In genomic region chr1:228084797-228085196, GRCh38 we compare ENCODE assay signal across 8 cellular contexts. TPM values are rescaled to one million over a fixed set of nuclear protein-coding genes. Genes with fewer than 3 reads are reported as not detected.
DNase-seq lines count a peak whose midpoint lies in the region; ATAC-seq and TF ChIP-seq lines count a peak whose summit lies in the region.

No MANE protein-coding gene starts in this region.

- peak overlapping the region; percentile 26 to 100 (median 99) for H3K27ac ChIP-seq in stomach

- H3K9me3 Mint-ChIP-seq in T-helper 1 cell treated with Interleukin-12 subunit alpha and Interleukin-12 subunit beta and Interleukin-4 antibody, amounts not matched to agents 30 μg/mL and 1 μg/mL, for 36 hours = no peaks in the 10 kb centered on the region
- H3K9me3 Mint-ChIP-seq in immature natural killer cell = no peaks in the 10 kb centered on the region

- H3K9me3 ChIP-seq in adipocyte (ENCODE audit: control insufficient read depth, low read length) (no peaks in the 10 kb centered on the region), stomach (no peaks in the 10 kb centered on the region)

- no peak for TF ChIP-seq EP300 in stomach (IDR thresholded peaks at IDR 0.05)

- H3K4me3 ChIP-seq in adipocyte (ENCODE audit: low read length) = peak overlapping the region; percentile 89
- peak overlapping the region; percentile 64 to 99 (median 95) for H3K4me3 ChIP-seq in stomach

- peak overlapping the region; percentile 92 for H3K27ac Mint-ChIP-seq in T-helper 1 cell treated with Interleukin-12 subunit alpha and Interleukin-12 subunit beta and Interleukin-4 antibody, amounts not matched to agents 30 μg/mL and 1 μg/mL, for 36 hours
- H3K27ac Mint-ChIP-seq in immature natural killer cell = peak overlapping the region; percentile 94 to 98 (median 96)

- whole genome bisulfite sequencing in stomach, 5 donors = 34 to 53% (median 39%) methylated on average over 5 of the region's 5 CpGs

- peaks cover 61% of the 10 kb centered on the region for H3K4me1 Mint-ChIP-seq in T-helper 1 cell treated with Interleukin-12 subunit alpha and Interleukin-12 subunit beta and Interleukin-4 antibody, amounts not matched to agents 30 μg/mL and 1 μg/mL, for 36 hours (ENCODE audit: low read depth)
- H3K4me1 Mint-ChIP-seq in immature natural killer cell = peaks cover 70 to 72% of the 10 kb centered on the region in 2 donors

- intact Hi-C loops in stomach (cut with DNase I; ENCODE audit: low total_unique reads) = no loop called here

- ATAC-seq in GM21737 (IDR thresholded peaks at IDR 0.05; ENCODE audit: unreplicated experiment) = no peak

- TF ChIP-seq POLR2A in stomach (IDR thresholded peaks at IDR 0.05) = no peak

- H3K36me3 Mint-ChIP-seq in T-helper 1 cell treated with Interleukin-12 subunit alpha and Interleukin-12 subunit beta and Interleukin-4 antibody, amounts not matched to agents 30 μg/mL and 1 μg/mL, for 36 hours (ENCODE audit: low read depth) = peaks cover 36% of the 10 kb centered on the region
- peaks cover 0 to 5% (median 0%) of the 10 kb centered on the region in 3 donors for H3K36me3 Mint-ChIP-seq in immature natural killer cell

- H3K27me3 Mint-ChIP-seq in T-helper 1 cell treated with Interleukin-12 subunit alpha and Interleukin-12 subunit beta and Interleukin-4 antibody, amounts not matched to agents 30 μg/mL and 1 μg/mL, for 36 hours (ENCODE audit: low read depth) = no peaks in the 10 kb centered on the region
- H3K27me3 Mint-ChIP-seq in immature natural killer cell (ENCODE audit: low read depth in 3 of 3) = peaks cover 8 to 34% (median 17%) of the 10 kb centered on the region in 3 donors

- H3K4me1 ChIP-seq in adipocyte (ENCODE audit: control insufficient read depth, insufficient read depth, low read length) (peaks cover 60% of the 10 kb centered on the region), stomach (peaks cover 65 to 78% (median 75%) of the 10 kb centered on the region in 4 donors)

- DNase-seq in T-helper 1 cell = no peak
- DNase-seq in adipocyte (ENCODE audit: low read depth) = no peak
- DNase-seq in immature natural killer cell = no peak
- DNase-seq in stomach = no peak
- DNase-seq in AG08396 (ENCODE audit: low spot score) = no peak
- DNase-seq in RKO (ENCODE audit: low spot score) = no peak

- H3K27me3 ChIP-seq in adipocyte (replicated peaks; ENCODE audit: control insufficient read depth, insufficient read depth, low read length) (no peaks in the 10 kb centered on the region), stomach (no peaks in the 10 kb centered on the region)

- H3K36me3 ChIP-seq in adipocyte (ENCODE audit: control insufficient read depth, insufficient read depth, low read length, severe bottlenecking) = peaks cover 5% of the 10 kb centered on the region
- peaks cover 0 to 11% (median 9%) of the 10 kb centered on the region in 4 donors for H3K36me3 ChIP-seq in stomach

- no peak for TF ChIP-seq CTCF in stomach (IDR thresholded peaks at IDR 0.05)

- peak overlapping the region; percentile 97 for H3K9ac ChIP-seq in adipocyte (ENCODE audit: low read length)

- H3K4me3 Mint-ChIP-seq in T-helper 1 cell treated with Interleukin-12 subunit alpha and Interleukin-12 subunit beta and Interleukin-4 antibody, amounts not matched to agents 30 μg/mL and 1 μg/mL, for 36 hours = peak overlapping the region; percentile 94
- peak overlapping the region; percentile 94 to 98 (median 94) for H3K4me3 Mint-ChIP-seq in immature natural killer cell

RNA-seq across cellular contexts. Expression of gene ARF1, which starts 2.3 kb away (rescaled TPM):
- polyA plus RNA-seq in immature natural killer cell (100 to 1,000 TPM; 533 to 916 (median 674) TPM), stomach (100 to 1,000 TPM; 230 to 310 (median 271) TPM)
- 100 to 1,000 TPM; 111 to 289 (median 131) TPM for total RNA-seq in stomach

RNA-seq across cellular contexts. Expression of gene C1orf35, which starts 18.3 kb away (rescaled TPM):
- 10 to 100 TPM in 2 of 3 donors, 1 to 10 TPM in 1; 1.8 to 21.7 (median 16.6) TPM for polyA plus RNA-seq in immature natural killer cell
- 10 to 100 TPM in 2 of 5 donors, 1 to 10 TPM in 2, under 1 TPM in 1; 0.58 to 94.7 (median 5.0) TPM for total RNA-seq in stomach
- polyA plus RNA-seq in stomach = 10 to 100 TPM; 12.8 to 30.5 (median 20.0) TPM

RNA-seq across cellular contexts. Expression of gene MRPL55, which starts 24.3 kb away (rescaled TPM):
- polyA plus RNA-seq in immature natural killer cell (100 to 1,000 TPM; 125 to 230 (median 129) TPM), stomach (100 to 1,000 TPM; 136 to 158 (median 156) TPM)
- total RNA-seq in stomach = 100 to 1,000 TPM in 1 of 5 donors, 10 to 100 TPM in 4; 18.7 to 101 (median 77.4) TPM

RNA-seq across cellular contexts. Expression of gene GUK1, which starts 55.3 kb away (rescaled TPM):
- polyA plus RNA-seq in immature natural killer cell = 100 to 1,000 TPM; 516 to 803 (median 763) TPM
- 100 to 1,000 TPM; 179 to 326 (median 230) TPM for total RNA-seq in stomach
- polyA plus RNA-seq in stomach = 100 to 1,000 TPM; 457 to 613 (median 592) TPM
